8 cellular contexts compared by ENCODE assay signal in genomic region chr16:1420111-1420539, GRCh38. TPM values are rescaled to one million over a fixed set of nuclear protein-coding genes. Genes with fewer than 3 reads are reported as not detected.
DNase-seq lines count a peak whose midpoint lies in the region; ATAC-seq, FAIRE-seq and TF ChIP-seq lines count a peak whose summit lies in the region.

No MANE protein-coding gene starts in this region.

- peak overlapping the region; percentile 100 for H3K4me2 ChIP-seq in keratinocyte (ENCODE audit: control insufficient read depth, extremely low read depth, insufficient read depth, low read depth, low read length)

- ATAC-seq in GM18505 (IDR thresholded peaks at IDR 0.05; ENCODE audit: unreplicated experiment) (peak; percentile 26), HG02938 (IDR thresholded peaks at IDR 0.05; ENCODE audit: unreplicated experiment) (peak; percentile 7), GM19351 (IDR thresholded peaks at IDR 0.05; ENCODE audit: unreplicated experiment) (no peak)

- H3K4me1 ChIP-seq in keratinocyte (ENCODE audit: control insufficient read depth, extremely low read depth, insufficient read depth, low read length) = peaks cover 18% of the 10 kb centered on the region

- peak overlapping the region; percentile 27 for H2AFZ ChIP-seq in keratinocyte (ENCODE audit: control insufficient read depth, low read length)

- H3K9me1 ChIP-seq in keratinocyte (ENCODE audit: control insufficient read depth, extremely low read depth, insufficient read depth, low read length) = no peaks in the 10 kb centered on the region

- peaks cover 3% of the 10 kb centered on the region for H3K27me3 Mint-ChIP-seq in activated T-helper 1 cell treated with anti-CD3 and anti-CD28 coated beads, Interleukin-12 subunit alpha, Interleukin-12 subunit beta, Interleukin-2, Interleukin-4 antibody, amounts not matched to agents 30 ng/mL and 10 ng/mL and 1 ng/mL, durations not matched to agents 14 hours and 24 hours and 36 hours (ENCODE audit: insufficient read depth)

- FAIRE-seq in keratinocyte (lab: Jason Lieb, UNC) = no peak

- peak overlapping the region; percentile 82 for H3K27ac ChIP-seq in keratinocyte (ENCODE audit: control insufficient read depth, insufficient read depth, low read length)
- H3K27ac ChIP-seq in substantia nigra (ENCODE audit: low read depth, low read length, poor library complexity, severe bottlenecking) = peak overlapping the region; percentile 92

- no peaks in the 10 kb centered on the region for H3K9me3 ChIP-seq in keratinocyte (ENCODE audit: control insufficient read depth, low read depth, low read length)

- peaks cover 5% of the 10 kb centered on the region for H3K36me3 Mint-ChIP-seq in activated T-helper 1 cell treated with anti-CD3 and anti-CD28 coated beads, Interleukin-12 subunit alpha, Interleukin-12 subunit beta, Interleukin-2, Interleukin-4 antibody, amounts not matched to agents 30 ng/mL and 10 ng/mL and 1 ng/mL, durations not matched to agents 14 hours and 24 hours and 36 hours (ENCODE audit: low read depth)

- H3K9ac ChIP-seq in keratinocyte (ENCODE audit: control insufficient read depth, extremely low read depth, insufficient read depth, low read length) = peak overlapping the region; percentile 97

- intact Hi-C loops in activated T-helper 1 cell treated with anti-CD3 and anti-CD28 coated beads, Interleukin-12 subunit alpha, Interleukin-12 subunit beta, Interleukin-2, Interleukin-4 antibody, amounts not matched to agents 30 ng/mL and 10 ng/mL and 1 ng/mL, durations not matched to agents 14 hours and 24 hours and 36 hours (cut with micrococcal nuclease) = loop anchor here (1.0 to 10.0 kb wide), 13 partner anchors 41 to 803 kb away; partner anchors contain the start of genes CHTF18, CLCN7, CRAMP1 and E4F1

- DNase-seq in activated T-helper 1 cell treated with anti-CD3 and anti-CD28 coated beads, Interleukin-12 subunit alpha, Interleukin-12 subunit beta, Interleukin-2, Interleukin-4 antibody, amounts not matched to agents 30 ng/mL and 10 ng/mL and 1 ng/mL, durations not matched to agents 14 hours and 24 hours and 36 hours (ENCODE audit: low spot score) = no peak
- DNase-seq in keratinocyte (ENCODE audit: low read depth, low spot score) (no peak), substantia nigra (lab: John Stamatoyannopoulos, UW) (peak in 2 of 49 donors; percentile 30 to 56), NCI-H1105 (lab: John Stamatoyannopoulos, UW) (no peak), medulla oblongata (ENCODE audit: extremely low spot score) (no peak)

- no peak for TF ChIP-seq POLR2A in GM18505 (IDR thresholded peaks at IDR 0.05; ENCODE audit: borderline replicate concordance, extremely low read depth, insufficient read depth, insufficient read length)

- peak overlapping the region; percentile 100 for H3K27ac Mint-ChIP-seq in activated T-helper 1 cell treated with anti-CD3 and anti-CD28 coated beads, Interleukin-12 subunit alpha, Interleukin-12 subunit beta, Interleukin-2, Interleukin-4 antibody, amounts not matched to agents 30 ng/mL and 10 ng/mL and 1 ng/mL, durations not matched to agents 14 hours and 24 hours and 36 hours

- no peaks in the 10 kb centered on the region for H3K36me3 ChIP-seq in keratinocyte (ENCODE audit: control insufficient read depth in 2 of 2, extremely low read depth in 1 of 2, insufficient read depth in 2 of 2, low read length in 2 of 2)

- H4K20me1 ChIP-seq in keratinocyte (ENCODE audit: control insufficient read depth, extremely low read depth, insufficient read depth, low read length) = no peaks in the 10 kb centered on the region

- H3K4me3 Mint-ChIP-seq in activated T-helper 1 cell treated with anti-CD3 and anti-CD28 coated beads, Interleukin-12 subunit alpha, Interleukin-12 subunit beta, Interleukin-2, Interleukin-4 antibody, amounts not matched to agents 30 ng/mL and 10 ng/mL and 1 ng/mL, durations not matched to agents 14 hours and 24 hours and 36 hours = peak overlapping the region; percentile 91

- TF ChIP-seq CTCF in keratinocyte (optimal IDR thresholded peaks at IDR 0.05 in 1 of 3, IDR thresholded peaks at IDR 0.05 in 1 of 3, conservative IDR thresholded peaks at IDR 0.05 in 1 of 3; ENCODE audit: extremely low read depth in 1 of 3, insufficient read depth in 2 of 3, low read length in 3 of 3) = no peak

- H3K4me3 ChIP-seq in keratinocyte (ENCODE audit: control insufficient read depth in 2 of 3, extremely low read depth in 1 of 3, insufficient read depth in 2 of 3, low read depth in 1 of 3, low read length in 3 of 3) = peak overlapping the region; percentile 80 to 100 (median 99)

- H3K4me1 Mint-ChIP-seq in activated T-helper 1 cell treated with anti-CD3 and anti-CD28 coated beads, Interleukin-12 subunit alpha, Interleukin-12 subunit beta, Interleukin-2, Interleukin-4 antibody, amounts not matched to agents 30 ng/mL and 10 ng/mL and 1 ng/mL, durations not matched to agents 14 hours and 24 hours and 36 hours (ENCODE audit: low read depth) = peaks cover 5% of the 10 kb centered on the region

- H3K27me3 ChIP-seq in keratinocyte (ENCODE audit: control insufficient read depth, extremely low read depth, insufficient read depth, low read length) = no peaks in the 10 kb centered on the region

- peaks cover 27% of the 10 kb centered on the region for H3K79me2 ChIP-seq in keratinocyte (ENCODE audit: control insufficient read depth, insufficient read depth, low read length)

- dilution Hi-C loops in keratinocyte (cut with MboI; ENCODE audit: extremely low pct_ligation_motif_present, low sequenced_read_pairs) = no loop called here

- no peaks in the 10 kb centered on the region for H3K9me3 Mint-ChIP-seq in activated T-helper 1 cell treated with anti-CD3 and anti-CD28 coated beads, Interleukin-12 subunit alpha, Interleukin-12 subunit beta, Interleukin-2, Interleukin-4 antibody, amounts not matched to agents 30 ng/mL and 10 ng/mL and 1 ng/mL, durations not matched to agents 14 hours and 24 hours and 36 hours

RNA-seq across cellular contexts. Expression of gene UQCC4, which starts 0.4 kb away (rescaled TPM):
- 22.6 and 23.4 TPM in 2 replicates for total RNA-seq in activated T-helper 1 cell treated with anti-CD3 and anti-CD28 coated beads, Interleukin-12 subunit alpha, Interleukin-12 subunit beta, Interleukin-2, Interleukin-4 antibody, amounts not matched to agents 30 ng/mL and 10 ng/mL and 1 ng/mL, durations not matched to agents 14 hours and 24 hours and 36 hours
- 19.7 to 26.6 TPM (median 20.6 TPM) in 3 replicates for polyA plus RNA-seq in keratinocyte
- 4.6 TPM for polyA plus RNA-seq in keratinocyte (2011; ENCODE audit: low read depth)
- 17.4 and 22.1 TPM in 2 replicates for polyA plus RNA-seq in keratinocyte (2011; cell fraction: cytosol; rRNA removed)
- 16.9 and 17.6 TPM in 2 replicates for polyA plus RNA-seq in keratinocyte (2011; cell fraction: nucleus; rRNA removed)
- polyA plus RNA-seq in keratinocyte (2012; ENCODE audit: low replicate concordance) = 17.7 and 18.2 TPM in 2 replicates
- 5.0 to 8.1 TPM (median 5.5 TPM) in 3 replicates for polyA minus RNA-seq in keratinocyte
- 12.1 TPM for polyA minus RNA-seq in keratinocyte (2011; cell fraction: cytosol; rRNA and poly(A)+ RNA removed)
- 2.9 and 5.3 TPM in 2 replicates for polyA minus RNA-seq in keratinocyte (2011; cell fraction: nucleus; rRNA and poly(A)+ RNA removed)

RNA-seq across cellular contexts. Expression of gene UNKL, which starts 5.6 kb away (rescaled TPM):
- 42.7 and 46.1 TPM in 2 replicates for total RNA-seq in activated T-helper 1 cell treated with anti-CD3 and anti-CD28 coated beads, Interleukin-12 subunit alpha, Interleukin-12 subunit beta, Interleukin-2, Interleukin-4 antibody, amounts not matched to agents 30 ng/mL and 10 ng/mL and 1 ng/mL, durations not matched to agents 14 hours and 24 hours and 36 hours
- polyA plus RNA-seq in keratinocyte = 1.9 to 4.2 TPM (median 2.3 TPM) in 3 replicates
- polyA plus RNA-seq in keratinocyte (2011; ENCODE audit: low read depth) = 2.9 TPM
- polyA plus RNA-seq in keratinocyte (2011; cell fraction: cytosol; rRNA removed) = 1.3 and 1.8 TPM in 2 replicates
- polyA plus RNA-seq in keratinocyte (2011; cell fraction: nucleus; rRNA removed) = 4.7 and 8.5 TPM in 2 replicates
- 1.7 and 2.4 TPM in 2 replicates for polyA plus RNA-seq in keratinocyte (2012; ENCODE audit: low replicate concordance)
- 1.3 to 3.0 TPM (median 2.2 TPM) in 3 replicates for polyA minus RNA-seq in keratinocyte
- polyA minus RNA-seq in keratinocyte (2011; cell fraction: cytosol; rRNA and poly(A)+ RNA removed) = 6.3 TPM
- polyA minus RNA-seq in keratinocyte (2011; cell fraction: nucleus; rRNA and poly(A)+ RNA removed) = 3.6 and 7.0 TPM in 2 replicates

RNA-seq across cellular contexts. Expression of gene PERCC1, which starts 10.8 kb away (rescaled TPM):
- total RNA-seq in activated T-helper 1 cell treated with anti-CD3 and anti-CD28 coated beads, Interleukin-12 subunit alpha, Interleukin-12 subunit beta, Interleukin-2, Interleukin-4 antibody, amounts not matched to agents 30 ng/mL and 10 ng/mL and 1 ng/mL, durations not matched to agents 14 hours and 24 hours and 36 hours = not detected in 2 replicates
- polyA plus RNA-seq in keratinocyte = not detected in 3 replicates
- polyA plus RNA-seq in keratinocyte (2011; ENCODE audit: low read depth) = not detected
- not detected in 2 replicates for polyA plus RNA-seq in keratinocyte (2011; cell fraction: cytosol; rRNA removed)
- polyA plus RNA-seq in keratinocyte (2011; cell fraction: nucleus; rRNA removed) = not detected in 2 replicates
- polyA plus RNA-seq in keratinocyte (2012; ENCODE audit: low replicate concordance) = not detected in 2 replicates
- not detected in 3 replicates for polyA minus RNA-seq in keratinocyte
- not detected for polyA minus RNA-seq in keratinocyte (2011; cell fraction: cytosol; rRNA and poly(A)+ RNA removed)
- polyA minus RNA-seq in keratinocyte (2011; cell fraction: nucleus; rRNA and poly(A)+ RNA removed) = not detected in 2 replicates

RNA-seq across cellular contexts. Expression of gene CCDC154, which starts 24.2 kb away (rescaled TPM):
- 0.44 and 2.0 TPM in 2 replicates for total RNA-seq in activated T-helper 1 cell treated with anti-CD3 and anti-CD28 coated beads, Interleukin-12 subunit alpha, Interleukin-12 subunit beta, Interleukin-2, Interleukin-4 antibody, amounts not matched to agents 30 ng/mL and 10 ng/mL and 1 ng/mL, durations not matched to agents 14 hours and 24 hours and 36 hours
- 0.46 to 0.91 TPM in 2 of 3 replicates, not detected in the other for polyA plus RNA-seq in keratinocyte
- 1.1 TPM for polyA plus RNA-seq in keratinocyte (2011; ENCODE audit: low read depth)
- polyA plus RNA-seq in keratinocyte (2011; cell fraction: cytosol; rRNA removed) = not detected in 2 replicates
- 1.2 and 1.7 TPM in 2 replicates for polyA plus RNA-seq in keratinocyte (2011; cell fraction: nucleus; rRNA removed)
- 0.17 and 2.5 TPM in 2 replicates for polyA plus RNA-seq in keratinocyte (2012; ENCODE audit: low replicate concordance)
- polyA minus RNA-seq in keratinocyte = not detected in 3 replicates
- polyA minus RNA-seq in keratinocyte (2011; cell fraction: cytosol; rRNA and poly(A)+ RNA removed) = not detected
- polyA minus RNA-seq in keratinocyte (2011; cell fraction: nucleus; rRNA and poly(A)+ RNA removed) = 0.21 and 1.0 TPM in 2 replicates

RNA-seq across cellular contexts. Expression of gene CLCN7, which starts 54.7 kb away (rescaled TPM):
- 61.7 and 68.7 TPM in 2 replicates for total RNA-seq in activated T-helper 1 cell treated with anti-CD3 and anti-CD28 coated beads, Interleukin-12 subunit alpha, Interleukin-12 subunit beta, Interleukin-2, Interleukin-4 antibody, amounts not matched to agents 30 ng/mL and 10 ng/mL and 1 ng/mL, durations not matched to agents 14 hours and 24 hours and 36 hours
- polyA plus RNA-seq in keratinocyte = 13.3 to 26.3 TPM (median 23.3 TPM) in 3 replicates
- 18.1 TPM for polyA plus RNA-seq in keratinocyte (2011; ENCODE audit: low read depth)
- 8.3 and 16.4 TPM in 2 replicates for polyA plus RNA-seq in keratinocyte (2011; cell fraction: cytosol; rRNA removed)
- polyA plus RNA-seq in keratinocyte (2011; cell fraction: nucleus; rRNA removed) = 97.3 and 129 TPM in 2 replicates
- polyA plus RNA-seq in keratinocyte (2012; ENCODE audit: low replicate concordance) = 41.2 and 53.1 TPM in 2 replicates
- polyA minus RNA-seq in keratinocyte = 35.4 to 43.0 TPM (median 38.5 TPM) in 3 replicates
- polyA minus RNA-seq in keratinocyte (2011; cell fraction: cytosol; rRNA and poly(A)+ RNA removed) = 25.1 TPM
- polyA minus RNA-seq in keratinocyte (2011; cell fraction: nucleus; rRNA and poly(A)+ RNA removed) = 114 and 126 TPM in 2 replicates
